1 cellular context compared by ENCODE assay signal in the genomic region with DNA sequence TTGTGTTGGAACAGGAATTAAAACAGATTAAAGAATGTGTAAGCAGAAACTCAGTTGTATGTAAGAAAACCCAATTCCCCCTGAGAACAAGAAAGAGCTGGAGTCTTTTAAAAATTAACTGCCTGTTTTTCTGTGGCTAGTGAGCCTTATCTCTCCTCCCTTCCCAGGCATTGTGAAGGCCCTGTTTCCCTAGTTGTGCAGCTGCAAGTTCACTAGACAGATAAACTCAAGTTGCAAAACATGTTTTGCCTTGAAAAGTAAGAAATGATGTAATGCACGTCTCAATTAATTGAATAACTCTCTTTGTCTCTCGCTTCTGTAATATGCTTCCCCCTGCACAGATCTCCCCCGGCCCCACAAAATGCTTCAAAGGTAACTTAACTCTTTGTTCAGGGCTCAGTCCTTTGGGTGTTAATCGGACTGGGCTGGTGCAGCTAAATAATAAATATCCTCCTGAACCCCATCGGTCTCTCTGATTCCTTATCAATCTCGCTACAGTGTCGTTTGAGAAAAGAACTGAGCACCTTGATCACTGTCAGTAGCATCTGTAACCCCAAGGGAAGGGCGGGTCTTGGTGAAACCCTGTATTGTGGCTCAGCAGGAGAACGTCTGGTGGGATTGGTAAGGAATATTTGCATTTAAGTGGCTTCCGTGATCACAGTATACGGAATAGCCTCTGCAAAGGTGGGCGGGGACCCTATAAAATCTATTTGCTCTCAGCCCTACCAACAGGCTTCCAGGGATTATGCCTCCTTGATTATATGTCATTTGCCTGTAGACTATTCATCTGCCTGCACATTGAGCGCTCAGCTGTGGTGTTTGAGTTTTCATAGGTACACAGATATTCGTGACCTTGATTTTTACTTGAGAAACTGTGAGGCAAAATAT.
TF ChIP-seq lines count a peak whose summit lies in the region.

No MANE protein-coding gene starts in this region.

TF ChIP-seq in K562, 482 proteins besides CTCF, POLR2A, EP300 and RAD21 (continued from another document):
- TF ChIP-seq, protein P1, sequence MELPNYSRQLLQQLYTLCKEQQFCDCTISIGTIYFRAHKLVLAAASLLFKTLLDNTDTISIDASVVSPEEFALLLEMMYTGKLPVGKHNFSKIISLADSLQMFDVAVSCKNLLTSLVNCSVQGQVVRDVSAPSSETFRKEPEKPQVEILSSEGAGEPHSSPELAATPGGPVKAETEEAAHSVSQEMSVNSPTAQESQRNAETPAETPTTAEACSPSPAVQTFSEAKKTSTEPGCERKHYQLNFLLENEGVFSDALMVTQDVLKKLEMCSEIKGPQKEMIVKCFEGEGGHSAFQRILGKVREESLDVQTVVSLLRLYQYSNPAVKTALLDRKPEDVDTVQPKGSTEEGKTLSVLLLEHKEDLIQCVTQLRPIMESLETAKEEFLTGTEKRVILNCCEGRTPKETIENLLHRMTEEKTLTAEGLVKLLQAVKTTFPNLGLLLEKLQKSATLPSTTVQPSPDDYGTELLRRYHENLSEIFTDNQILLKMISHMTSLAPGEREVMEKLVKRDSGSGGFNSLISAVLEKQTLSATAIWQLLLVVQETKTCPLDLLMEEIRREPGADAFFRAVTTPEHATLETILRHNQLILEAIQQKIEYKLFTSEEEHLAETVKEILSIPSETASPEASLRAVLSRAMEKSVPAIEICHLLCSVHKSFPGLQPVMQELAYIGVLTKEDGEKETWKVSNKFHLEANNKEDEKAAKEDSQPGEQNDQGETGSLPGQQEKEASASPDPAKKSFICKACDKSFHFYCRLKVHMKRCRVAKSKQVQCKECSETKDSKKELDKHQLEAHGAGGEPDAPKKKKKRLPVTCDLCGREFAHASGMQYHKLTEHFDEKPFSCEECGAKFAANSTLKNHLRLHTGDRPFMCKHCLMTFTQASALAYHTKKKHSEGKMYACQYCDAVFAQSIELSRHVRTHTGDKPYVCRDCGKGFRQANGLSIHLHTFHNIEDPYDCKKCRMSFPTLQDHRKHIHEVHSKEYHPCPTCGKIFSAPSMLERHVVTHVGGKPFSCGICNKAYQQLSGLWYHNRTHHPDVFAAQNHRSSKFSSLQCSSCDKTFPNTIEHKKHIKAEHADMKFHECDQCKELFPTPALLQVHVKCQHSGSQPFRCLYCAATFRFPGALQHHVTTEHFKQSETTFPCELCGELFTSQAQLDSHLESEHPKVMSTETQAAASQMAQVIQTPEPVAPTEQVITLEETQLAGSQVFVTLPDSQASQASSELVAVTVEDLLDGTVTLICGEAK (IDR thresholded peaks at IDR 0.05), result no peak
- TF ChIP-seq, protein P1 (CRISPR knock-in tag; IDR thresholded peaks at IDR 0.05), result no peak
- TF ChIP-seq, protein P2, sequence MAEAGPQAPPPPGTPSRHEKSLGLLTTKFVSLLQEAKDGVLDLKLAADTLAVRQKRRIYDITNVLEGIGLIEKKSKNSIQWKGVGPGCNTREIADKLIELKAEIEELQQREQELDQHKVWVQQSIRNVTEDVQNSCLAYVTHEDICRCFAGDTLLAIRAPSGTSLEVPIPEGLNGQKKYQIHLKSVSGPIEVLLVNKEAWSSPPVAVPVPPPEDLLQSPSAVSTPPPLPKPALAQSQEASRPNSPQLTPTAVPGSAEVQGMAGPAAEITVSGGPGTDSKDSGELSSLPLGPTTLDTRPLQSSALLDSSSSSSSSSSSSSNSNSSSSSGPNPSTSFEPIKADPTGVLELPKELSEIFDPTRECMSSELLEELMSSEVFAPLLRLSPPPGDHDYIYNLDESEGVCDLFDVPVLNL (CRISPR knock-in tag; IDR thresholded peaks at IDR 0.05; ENCODE audit: low read depth), result no peak
- peak; percentile 75; the same call in 1 of the 2 replicates for TF ChIP-seq STAT5A (IDR thresholded peaks at IDR 0.05; ENCODE audit: borderline replicate concordance, low read length)
- TF ChIP-seq ESRRA (IDR thresholded peaks at IDR 0.05; ENCODE audit: borderline replicate concordance, low read depth), result no peak
- TF ChIP-seq, protein P3, sequence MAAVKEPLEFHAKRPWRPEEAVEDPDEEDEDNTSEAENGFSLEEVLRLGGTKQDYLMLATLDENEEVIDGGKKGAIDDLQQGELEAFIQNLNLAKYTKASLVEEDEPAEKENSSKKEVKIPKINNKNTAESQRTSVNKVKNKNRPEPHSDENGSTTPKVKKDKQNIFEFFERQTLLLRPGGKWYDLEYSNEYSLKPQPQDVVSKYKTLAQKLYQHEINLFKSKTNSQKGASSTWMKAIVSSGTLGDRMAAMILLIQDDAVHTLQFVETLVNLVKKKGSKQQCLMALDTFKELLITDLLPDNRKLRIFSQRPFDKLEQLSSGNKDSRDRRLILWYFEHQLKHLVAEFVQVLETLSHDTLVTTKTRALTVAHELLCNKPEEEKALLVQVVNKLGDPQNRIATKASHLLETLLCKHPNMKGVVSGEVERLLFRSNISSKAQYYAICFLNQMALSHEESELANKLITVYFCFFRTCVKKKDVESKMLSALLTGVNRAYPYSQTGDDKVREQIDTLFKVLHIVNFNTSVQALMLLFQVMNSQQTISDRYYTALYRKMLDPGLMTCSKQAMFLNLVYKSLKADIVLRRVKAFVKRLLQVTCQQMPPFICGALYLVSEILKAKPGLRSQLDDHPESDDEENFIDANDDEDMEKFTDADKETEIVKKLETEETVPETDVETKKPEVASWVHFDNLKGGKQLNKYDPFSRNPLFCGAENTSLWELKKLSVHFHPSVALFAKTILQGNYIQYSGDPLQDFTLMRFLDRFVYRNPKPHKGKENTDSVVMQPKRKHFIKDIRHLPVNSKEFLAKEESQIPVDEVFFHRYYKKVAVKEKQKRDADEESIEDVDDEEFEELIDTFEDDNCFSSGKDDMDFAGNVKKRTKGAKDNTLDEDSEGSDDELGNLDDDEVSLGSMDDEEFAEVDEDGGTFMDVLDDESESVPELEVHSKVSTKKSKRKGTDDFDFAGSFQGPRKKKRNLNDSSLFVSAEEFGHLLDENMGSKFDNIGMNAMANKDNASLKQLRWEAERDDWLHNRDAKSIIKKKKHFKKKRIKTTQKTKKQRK (IDR thresholded peaks at IDR 0.05; ENCODE audit: borderline replicate concordance, low read depth, low read length), result no peak
- peak; percentile 86 for TF ChIP-seq DPF2 (IDR thresholded peaks at IDR 0.05)
- peak; percentile 51 for TF ChIP-seq NFIC (IDR thresholded peaks at IDR 0.05)
- TF ChIP-seq CC2D1A (IDR thresholded peaks at IDR 0.05), result 0 out of 2 replicates have a peak, but pooled peaks have one; percentile 20
- TF ChIP-seq, protein P4, sequence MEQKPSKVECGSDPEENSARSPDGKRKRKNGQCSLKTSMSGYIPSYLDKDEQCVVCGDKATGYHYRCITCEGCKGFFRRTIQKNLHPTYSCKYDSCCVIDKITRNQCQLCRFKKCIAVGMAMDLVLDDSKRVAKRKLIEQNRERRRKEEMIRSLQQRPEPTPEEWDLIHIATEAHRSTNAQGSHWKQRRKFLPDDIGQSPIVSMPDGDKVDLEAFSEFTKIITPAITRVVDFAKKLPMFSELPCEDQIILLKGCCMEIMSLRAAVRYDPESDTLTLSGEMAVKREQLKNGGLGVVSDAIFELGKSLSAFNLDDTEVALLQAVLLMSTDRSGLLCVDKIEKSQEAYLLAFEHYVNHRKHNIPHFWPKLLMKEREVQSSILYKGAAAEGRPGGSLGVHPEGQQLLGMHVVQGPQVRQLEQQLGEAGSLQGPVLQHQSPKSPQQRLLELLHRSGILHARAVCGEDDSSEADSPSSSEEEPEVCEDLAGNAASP (IDR thresholded peaks at IDR 0.05), result no peak
- TF ChIP-seq LEF1 (IDR thresholded peaks at IDR 0.05), result peak; percentile 87; the same call in 1 of the 2 replicates
- peak; percentile 69 for TF ChIP-seq PML (IDR thresholded peaks at IDR 0.05; ENCODE audit: low read length)
TF ChIP-seq in K562: peak in this region for 43.
